14 cellular contexts compared by ENCODE assay signal in genomic region chr19:49906879-49907564, GRCh38. TPM values are rescaled to one million over a fixed set of nuclear protein-coding genes. Genes with fewer than 3 reads are reported as not detected.
DNase-seq lines count a peak whose midpoint lies in the region; ATAC-seq and TF ChIP-seq lines count a peak whose summit lies in the region.
"Had no signal": no experiment of that assay in that cellular context is flagged by ENCODE, and none has a peak within 500 bp of the region (broad histone marks: within the 10 kb centered on the region; RNA-seq: fewer than 3 reads in every experiment).

No MANE protein-coding gene starts in this region.

- H4K91ac ChIP-seq in H9 (ENCODE audit: insufficient read length, low read depth, low read length), result no peak overlapping the region

- H3K9me3 ChIP-seq in DOHH2 (ENCODE audit: control insufficient read depth, insufficient read depth, low read length) (no peaks in the 10 kb centered on the region), H9 (ENCODE audit: control insufficient read depth, low read depth, low read length) (no peaks in the 10 kb centered on the region)
- H3K9me3 ChIP-seq: right atrium auricular region had no signal

- POLR2A ChIA-PET in activated CD4-positive, alpha-beta T cell treated with anti-CD3 and anti-CD28 coated beads, Interleukin-2, amount 10 ng/mL, durations not matched to agents 7 days and 5 days (lab: Charles Lee), result no interaction called here

- H4K8ac ChIP-seq in H9 (replicated peaks; ENCODE audit: insufficient read length, low read depth, low read length), result no peak overlapping the region

- peak overlapping the region in 2 of 3 experiments; percentile 87 to 93; a peak in 5 of 7 replicates for H3K27ac Mint-ChIP-seq in H9
- peak overlapping the region; percentile 43 for H3K27ac Mint-ChIP-seq in activated naive CD8-positive, alpha-beta T cell treated with anti-CD3 and anti-CD28 coated beads, Interleukin-2, amount 50 U/mL, for 24 hours
- no peak overlapping the region for H3K27ac Mint-ChIP-seq in neural crest cell (ENCODE audit: unreplicated experiment)
- no peak overlapping the region for H3K27ac Mint-ChIP-seq in activated CD4-positive, alpha-beta T cell treated with anti-CD3 and anti-CD28 coated beads, Interleukin-2, amount 10 ng/mL, durations not matched to agents 7 days and 5 days

- peaks cover 5% of the 10 kb centered on the region; the same call in 1 of the 2 replicates for H3K27me3 Mint-ChIP-seq in H9 (ENCODE audit: low read depth)
- no peaks in the 10 kb centered on the region for H3K27me3 Mint-ChIP-seq in activated naive CD8-positive, alpha-beta T cell treated with anti-CD3 and anti-CD28 coated beads, Interleukin-2, amount 50 U/mL, for 24 hours
- peaks cover 4% of the 10 kb centered on the region for H3K27me3 Mint-ChIP-seq in neural crest cell (ENCODE audit: low read depth)
- H3K27me3 Mint-ChIP-seq in activated CD4-positive, alpha-beta T cell treated with anti-CD3 and anti-CD28 coated beads, Interleukin-2, amount 10 ng/mL, durations not matched to agents 7 days and 5 days, result no peaks in the 10 kb centered on the region
- H3K27me3 Mint-ChIP-seq: CD4-positive, CD25-positive, alpha-beta regulatory T cell had no signal

- H3K4me1 Mint-ChIP-seq in H9 (peaks cover 17 to 25% of the 10 kb centered on the region in 2 experiments), neural crest cell (peaks cover 10% of the 10 kb centered on the region)
- peaks cover 66% of the 10 kb centered on the region for H3K4me1 Mint-ChIP-seq in activated naive CD8-positive, alpha-beta T cell treated with anti-CD3 and anti-CD28 coated beads, Interleukin-2, amount 50 U/mL, for 24 hours
- peaks cover 36% of the 10 kb centered on the region for H3K4me1 Mint-ChIP-seq in activated CD4-positive, alpha-beta T cell treated with anti-CD3 and anti-CD28 coated beads, Interleukin-2, amount 10 ng/mL, durations not matched to agents 7 days and 5 days

- no peaks in the 10 kb centered on the region for H3K9me2 ChIP-seq in DOHH2 (replicated peaks; ENCODE audit: control insufficient read depth, low read length)

- no peak overlapping the region for H2BK15ac ChIP-seq in H9 (ENCODE audit: low read depth, low read length)

- H3K18ac ChIP-seq in H9 (ENCODE audit: insufficient read length, low read depth, low read length), result no peak overlapping the region

- TF ChIP-seq CTCF in DOHH2 (IDR thresholded peaks at IDR 0.05; ENCODE audit: low read depth, low read length, poor library complexity, severe bottlenecking) (no peak), H9 (conservative IDR thresholded peaks at IDR 0.05) (no peak), neural crest cell (conservative IDR thresholded peaks at IDR 0.05) (no peak)

- H3K9me3 Mint-ChIP-seq in H9, result no peaks in the 10 kb centered on the region
- no peaks in the 10 kb centered on the region for H3K9me3 Mint-ChIP-seq in activated naive CD8-positive, alpha-beta T cell treated with anti-CD3 and anti-CD28 coated beads, Interleukin-2, amount 50 U/mL, for 24 hours
- H3K9me3 Mint-ChIP-seq in neural crest cell, result no peaks in the 10 kb centered on the region
- no peaks in the 10 kb centered on the region for H3K9me3 Mint-ChIP-seq in activated CD4-positive, alpha-beta T cell treated with anti-CD3 and anti-CD28 coated beads, Interleukin-2, amount 10 ng/mL, durations not matched to agents 7 days and 5 days
- H3K9me3 Mint-ChIP-seq: CD4-positive, CD25-positive, alpha-beta regulatory T cell had no signal

- DNase-seq in H9 (no peak), neural crest cell (ENCODE audit: low read depth, low spot score) (no peak), T-helper 1 cell (no peak)
- no peak for DNase-seq in activated naive CD8-positive, alpha-beta T cell treated with anti-CD3 and anti-CD28 coated beads, Interleukin-2, amount 50 U/mL, for 24 hours
- no peak for DNase-seq in activated CD4-positive, alpha-beta T cell treated with anti-CD3 and anti-CD28 coated beads, Interleukin-2, amount 10 ng/mL, durations not matched to agents 7 days and 5 days
- DNase-seq in stimulated activated CD4-positive, alpha-beta T cell treated with anti-CD3 and anti-CD28 coated beads, Interleukin-15, amount 100 ng/mL, for 24 hours, result no peak
- DNase-seq: CD4-positive, CD25-positive, alpha-beta regulatory T cell; EL; erythroblast; NCI-H748 treated with DMSO at 0.1 percent for 48 hours; stimulated activated CD4-positive, alpha-beta T cell treated with anti-CD3 and anti-CD28 coated beads, Interleukin-4, amount 100 ng/mL, for 1 hour had no signal

- H3K4me1 ChIP-seq in DOHH2 (ENCODE audit: control insufficient read depth, low read length) (peaks cover 84% of the 10 kb centered on the region), H9 (ENCODE audit: insufficient read depth, low read length) (no peaks in the 10 kb centered on the region; the same call in 1 of the 2 replicates)

- no peak overlapping the region for H2BK120ac ChIP-seq in H9 (ENCODE audit: low read depth, low read length, poor library complexity, severe bottlenecking)

- H3K23ac ChIP-seq in H9 (ENCODE audit: insufficient read length, low read depth, low read length), result no peak overlapping the region

- H3K4me2 ChIP-seq in DOHH2 (ENCODE audit: low read length) (peak overlapping the region; percentile 47), H9 (ENCODE audit: insufficient read depth, insufficient read length, low read length) (no peak overlapping the region)

- CTCF ChIA-PET in activated CD4-positive, alpha-beta T cell treated with anti-CD3 and anti-CD28 coated beads, Interleukin-2, amount 10 ng/mL, durations not matched to agents 7 days and 5 days (lab: Charles Lee), result interaction anchor here (0.7 to 1.9 kb wide), 4 partner anchors 10 to 94 kb away, joined by 3 to 6 read pairs (median 5); partner anchors contain the start of gene FUZ

- H3K79me1 ChIP-seq in H9 (ENCODE audit: insufficient read depth, low read depth, low read length, poor library complexity, severe bottlenecking), result no peaks in the 10 kb centered on the region

- H2BK12ac ChIP-seq in H9 (ENCODE audit: insufficient read length, low read depth, low read length), result no peak overlapping the region

- H3K36me3 Mint-ChIP-seq in H9 (ENCODE audit: insufficient read depth in 1 of 3, low read depth in 3 of 3) (peaks cover 31 to 59% (median 50%) of the 10 kb centered on the region in 3 experiments; a peak in 6 of 7 replicates), neural crest cell (ENCODE audit: low read depth) (peaks cover 17% of the 10 kb centered on the region)
- peaks cover 46% of the 10 kb centered on the region for H3K36me3 Mint-ChIP-seq in activated naive CD8-positive, alpha-beta T cell treated with anti-CD3 and anti-CD28 coated beads, Interleukin-2, amount 50 U/mL, for 24 hours (ENCODE audit: low read depth)
- H3K36me3 Mint-ChIP-seq in activated CD4-positive, alpha-beta T cell treated with anti-CD3 and anti-CD28 coated beads, Interleukin-2, amount 10 ng/mL, durations not matched to agents 7 days and 5 days (ENCODE audit: low read depth), result peaks cover 37% of the 10 kb centered on the region

- ATAC-seq in activated naive CD8-positive, alpha-beta T cell treated with anti-CD3 and anti-CD28 coated beads, Interleukin-2, amount 50 U/mL, for 24 hours, result no peak
- no peak for ATAC-seq in GM21576 (IDR thresholded peaks at IDR 0.05; ENCODE audit: unreplicated experiment)

- H3K9ac ChIP-seq in H9 (ENCODE audit: extremely low read depth, insufficient read length, low read length), result no peak overlapping the region

- H3K23me2 ChIP-seq in H9 (ENCODE audit: insufficient read length, low read depth, low read length, poor library complexity, severe bottlenecking), result no peaks in the 10 kb centered on the region

- no peak overlapping the region for H2AK5ac ChIP-seq in H9 (ENCODE audit: insufficient read length, low read length)

- no peak overlapping the region for H2BK20ac ChIP-seq in H9 (ENCODE audit: low read depth, low read length, poor library complexity, severe bottlenecking)

- no peak overlapping the region for H3T11ph ChIP-seq in H9 (ENCODE audit: low read length)

- peaks cover 5% of the 10 kb centered on the region for H3K27me3 ChIP-seq in DOHH2 (ENCODE audit: control insufficient read depth, low read length)
- H3K27me3 ChIP-seq in H9 (ENCODE audit: insufficient read depth, low read length), result no peaks in the 10 kb centered on the region
- H3K27me3 ChIP-seq: right atrium auricular region had no signal

- no peak overlapping the region for H3K4me3 Mint-ChIP-seq in H9
- no peak overlapping the region for H3K4me3 Mint-ChIP-seq in activated naive CD8-positive, alpha-beta T cell treated with anti-CD3 and anti-CD28 coated beads, Interleukin-2, amount 50 U/mL, for 24 hours
- H3K4me3 Mint-ChIP-seq in neural crest cell, result peak overlapping the region; percentile 25
- H3K4me3 Mint-ChIP-seq in activated CD4-positive, alpha-beta T cell treated with anti-CD3 and anti-CD28 coated beads, Interleukin-2, amount 10 ng/mL, durations not matched to agents 7 days and 5 days, result no peak overlapping the region

- no peak overlapping the region for H3K4ac ChIP-seq in H9 (ENCODE audit: low read depth, low read length)

- no peak overlapping the region for H4K5ac ChIP-seq in H9 (ENCODE audit: insufficient read length, low read depth, low read length)

- peaks cover 22% of the 10 kb centered on the region; the same call in 1 of the 2 replicates for H4K20me1 ChIP-seq in DOHH2 (ENCODE audit: control insufficient read depth, insufficient read depth, low read depth, low read length)
- no peaks in the 10 kb centered on the region for H4K20me1 ChIP-seq in H9 (ENCODE audit: control insufficient read depth, insufficient read depth, insufficient read length)

- H3K79me2 ChIP-seq in DOHH2 (ENCODE audit: control insufficient read depth, low read length) (peaks cover 41% of the 10 kb centered on the region), H9 (ENCODE audit: insufficient read depth, low read length) (no peaks in the 10 kb centered on the region)

- peak overlapping the region; percentile 2; the same call in 1 of the 2 replicates for H3K4me3 ChIP-seq in DOHH2 (ENCODE audit: low read length)
- H3K4me3 ChIP-seq: right atrium auricular region had no signal

- peaks cover 62% of the 10 kb centered on the region for H3K36me3 ChIP-seq in DOHH2 (ENCODE audit: control insufficient read depth, low read length)

- no peak overlapping the region for H2BK5ac ChIP-seq in H9 (ENCODE audit: insufficient read length, low read length)

- WGBS in H9 (ENCODE audit: extremely low coverage, insufficient read length, low lambda C conversion rate), result no CpG with 5 or more reads among the region's 16 CpGs

- peaks cover 19% of the 10 kb centered on the region for H3F3A ChIP-seq in DOHH2 (ENCODE audit: control insufficient read depth, insufficient read depth)

- H3K27ac ChIP-seq in DOHH2 (ENCODE audit: low read depth, low read length) (peak overlapping the region; percentile 37; the same call in 1 of the 2 replicates), H9 (ENCODE audit: insufficient read length, low read depth, low read length) (no peak overlapping the region)
- H3K27ac ChIP-seq: right atrium auricular region had no signal

- no peak overlapping the region for H3K56ac ChIP-seq in H9 (ENCODE audit: insufficient read length, low read depth, low read length)

- H3K14ac ChIP-seq in H9 (ENCODE audit: insufficient read depth, low read length), result no peak overlapping the region

- H2AFZ ChIP-seq in H9 (ENCODE audit: low read length), result no peak overlapping the region

RNA-seq across cellular contexts. Expression of gene IL4I1, which starts 10.3 kb away (rescaled TPM):
- total RNA-seq in H9 (2021) (0.29 and 0.61 TPM in 2 replicates), neural crest cell (0.12 and 0.41 TPM in 2 replicates)
- total RNA-seq in activated CD4-positive, alpha-beta T cell treated with anti-CD3 and anti-CD28 coated beads, Interleukin-2, amount 10 ng/mL, durations not matched to agents 7 days and 5 days, result 1 to 10 TPM; 3.7 to 4.2 TPM

RNA-seq across cellular contexts. Expression of gene ATF5, which starts 22.0 kb away (rescaled TPM):
- 18.5 and 20.6 TPM in 2 replicates for total RNA-seq in H9 (2021)
- 23.4 and 24.2 TPM in 2 replicates for total RNA-seq in neural crest cell
- total RNA-seq in activated CD4-positive, alpha-beta T cell treated with anti-CD3 and anti-CD28 coated beads, Interleukin-2, amount 10 ng/mL, durations not matched to agents 7 days and 5 days, result 10 to 100 TPM; 10.5 to 12.1 TPM

RNA-seq across cellular contexts. Expression of gene NUP62, which starts 22.3 kb away (rescaled TPM):
- 127 and 137 TPM in 2 replicates for total RNA-seq in H9 (2021)
- 127 and 141 TPM in 2 replicates for total RNA-seq in neural crest cell
- 100 to 1,000 TPM; 111 to 127 TPM for total RNA-seq in activated CD4-positive, alpha-beta T cell treated with anti-CD3 and anti-CD28 coated beads, Interleukin-2, amount 10 ng/mL, durations not matched to agents 7 days and 5 days

RNA-seq across cellular contexts. Expression of gene TBC1D17, which starts 29.5 kb away (rescaled TPM):
- 33.6 and 33.9 TPM in 2 replicates for total RNA-seq in H9 (2021)
- total RNA-seq in neural crest cell, result 30.5 and 34.5 TPM in 2 replicates
- total RNA-seq in activated CD4-positive, alpha-beta T cell treated with anti-CD3 and anti-CD28 coated beads, Interleukin-2, amount 10 ng/mL, durations not matched to agents 7 days and 5 days, result 10 to 100 TPM; 33.2 to 33.8 TPM

RNA-seq across cellular contexts. Expression of gene AKT1S1, which starts 29.9 kb away (rescaled TPM):
- total RNA-seq in H9 (2021), result 43.5 and 44.6 TPM in 2 replicates
- total RNA-seq in neural crest cell, result 38.6 and 39.6 TPM in 2 replicates
- total RNA-seq in activated CD4-positive, alpha-beta T cell treated with anti-CD3 and anti-CD28 coated beads, Interleukin-2, amount 10 ng/mL, durations not matched to agents 7 days and 5 days, result 10 to 100 TPM; 17.5 to 18.9 TPM

Comparison
In these comparisons a context has a peak if more than half of its experiments do, and no peak if none do; other contexts are left out.
1. H3K27ac Mint-ChIP-seq: peak in H9 (2 of 3) and activated naive CD8-positive, alpha-beta T cell treated with anti-CD3 and anti-CD28 coated beads, Interleukin-2, amount 50 U/mL, for 24 hours (single experiment); none in neural crest cell (single experiment) and activated CD4-positive, alpha-beta T cell treated with anti-CD3 and anti-CD28 coated beads, Interleukin-2, amount 10 ng/mL, durations not matched to agents 7 days and 5 days (single experiment).